17 cellular contexts compared by ENCODE assay signal in the genomic region with DNA sequence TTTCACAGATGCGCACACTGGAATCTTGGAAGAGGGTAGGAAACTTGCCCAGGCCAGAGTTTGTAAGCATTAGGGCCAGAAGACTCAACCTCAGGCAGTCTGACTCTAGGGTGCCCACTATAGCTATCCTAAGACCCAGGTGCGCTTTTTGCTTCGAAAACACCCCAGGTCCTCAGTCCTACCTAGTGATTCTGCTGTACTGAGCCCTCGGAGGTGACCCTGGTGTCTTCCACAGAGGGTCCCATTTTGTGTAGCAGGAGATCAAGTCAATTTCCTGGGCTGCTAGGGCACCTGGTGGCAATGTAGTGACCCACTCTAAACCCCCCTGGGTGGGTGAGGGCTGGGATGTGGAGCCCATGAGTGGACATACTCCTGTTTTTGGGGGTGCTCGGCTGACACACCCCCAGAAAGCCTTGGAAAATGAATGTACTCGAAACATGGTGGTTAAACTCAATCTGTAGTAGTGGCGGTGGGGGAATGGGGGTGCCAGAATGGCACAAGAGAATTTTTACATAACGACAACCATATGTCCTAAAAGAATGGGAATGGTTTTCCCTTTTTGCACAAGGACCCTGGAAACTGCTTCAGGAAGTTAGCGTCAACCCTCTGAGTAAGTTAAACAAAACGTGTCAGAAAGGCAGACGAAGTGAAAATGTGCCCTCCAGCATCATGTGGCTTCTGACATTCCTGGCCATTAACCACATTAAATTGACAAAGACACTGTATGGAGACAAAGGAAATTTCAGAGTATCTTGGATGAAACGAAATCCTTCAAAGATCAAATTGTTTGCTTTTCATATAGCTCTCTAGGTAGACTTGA.
DNase-seq lines count a peak whose midpoint lies in the region; ATAC-seq and TF ChIP-seq lines count a peak whose summit lies in the region.
"Had no signal": no experiment of that assay in that cellular context is flagged by ENCODE, and none has a peak within 500 bp of the region (broad histone marks: within the 10 kb centered on the region; RNA-seq: fewer than 3 reads in every experiment).

No MANE protein-coding gene starts in this region.

- H4K20me1 ChIP-seq in smooth muscle cell (ENCODE audit: low read depth), result no peaks in the 10 kb centered on the region

- H3K9me3 ChIP-seq in smooth muscle cell (replicated peaks; ENCODE audit: low read depth), result no peaks in the 10 kb centered on the region

- peaks cover 11% of the 10 kb centered on the region for H3K4me1 Mint-ChIP-seq in WTC11

- H3K27ac Mint-ChIP-seq in WTC11, result 0 out of 2 replicates have a peak overlapping the region, but pooled peaks have one; percentile 16
- H3K27ac Mint-ChIP-seq: activated B cell treated with CpG ODN at 0.5 μM for 24 hours; activated T-helper 17 cell treated with anti-CD3 and anti-CD28 coated beads, Interleukin-2, amount 50 U/mL, for 72 hours had no signal

- ATAC-seq in WTC11 (no peak), HG03045 (IDR thresholded peaks at IDR 0.05; ENCODE audit: unreplicated experiment) (no peak)
- ATAC-seq: activated T-helper 17 cell treated with anti-CD3 and anti-CD28 coated beads, Interleukin-2, amount 50 U/mL, for 72 hours had no signal

- no peaks in the 10 kb centered on the region for H3K79me2 ChIP-seq in smooth muscle cell (ENCODE audit: low read depth)

- H3K36me3 Mint-ChIP-seq in WTC11, result peaks cover 20% of the 10 kb centered on the region

- H3K9me3 Mint-ChIP-seq in WTC11, result peaks cover 40% of the 10 kb centered on the region
- H3K9me3 Mint-ChIP-seq: activated T-helper 17 cell treated with anti-CD3 and anti-CD28 coated beads, Interleukin-2, amount 50 U/mL, for 72 hours had no signal

- peak overlapping the region; percentile 33 for H3K27ac ChIP-seq in smooth muscle cell (ENCODE audit: low read depth)
- H3K27ac ChIP-seq: ovary had no signal

- peaks cover 10% of the 10 kb centered on the region for H3K27me3 Mint-ChIP-seq in WTC11 (ENCODE audit: low read depth)
- H3K27me3 Mint-ChIP-seq: activated B cell treated with CpG ODN at 0.5 μM for 24 hours had no signal

- H3K27me3 ChIP-seq in smooth muscle cell (ENCODE audit: low read depth), result no peaks in the 10 kb centered on the region
- H3K27me3 ChIP-seq: MG63, ovary had no signal

- H2AFZ ChIP-seq in smooth muscle cell (ENCODE audit: low read depth), result no peak overlapping the region

- whole genome bisulfite sequencing in smooth muscle cell (ENCODE audit: low lambda C conversion rate), result 66% methylated on average over 12 of the region's 12 CpGs

- POLR2A ChIA-PET in WTC11 (lab: Charles Lee), result no interaction called here

- TF ChIP-seq CTCF in WTC11 (IDR thresholded peaks at IDR 0.05), result no peak
- TF ChIP-seq CTCF in foreskin fibroblast (IDR thresholded peaks at IDR 0.05; ENCODE audit: low read depth, low read length), result no peak
- no peak for TF ChIP-seq CTCF in smooth muscle cell (IDR thresholded peaks at IDR 0.05; ENCODE audit: borderline replicate concordance, insufficient read depth, poor library complexity, severe bottlenecking)

- H3K4me3 ChIP-seq in foreskin fibroblast (ENCODE audit: low read depth in 1 of 2, low read length in 2 of 2) (no peak overlapping the region), smooth muscle cell (no peak overlapping the region)
- H3K4me3 ChIP-seq: MG63, ovary had no signal

- peaks cover 7% of the 10 kb centered on the region for H3K4me1 ChIP-seq in smooth muscle cell (ENCODE audit: low read depth)

- H3F3A ChIP-seq in smooth muscle cell (ENCODE audit: low read depth), result peaks cover 31% of the 10 kb centered on the region

- H3K4me2 ChIP-seq in smooth muscle cell, result no peak overlapping the region

- CTCF ChIA-PET in WTC11 (lab: Charles Lee), result interaction anchor here (0.5 kb wide), 1 partner anchor 62 kb away, joined by 4 read pairs; no protein-coding TSS in a partner anchor

- DNase-seq in ELF-1 (ENCODE audit: low read depth, low spot score) (peak; percentile 54), WTC11 (ENCODE audit: low spot score) (no peak), foreskin fibroblast (peak; percentile 73 to 76), smooth muscle cell (lab: John Stamatoyannopoulos, UW; ENCODE audit: unreplicated experiment) (no peak), NCI-H774 (lab: John Stamatoyannopoulos, UW) (no peak)
- no peak for DNase-seq in stimulated activated CD8-positive, alpha-beta memory T cell treated with anti-CD3 and anti-CD28 coated beads, Interleukin-4, amount 100 ng/mL, for 48 hours
- DNase-seq: activated B cell treated with CpG ODN at 0.5 μM for 24 hours; caudate nucleus; MG63; NCI-H187 treated with DMSO at 0.1 percent for 48 hours; NCI-H446 treated with DMSO at 0.1 percent for 48 hours; ovary; SHP77 treated with DMSO at 0.1 percent for 48 hours; stimulated activated CD4-positive, alpha-beta T cell treated with anti-CD3 and anti-CD28 coated beads, Interleukin-2, amount 100 ng/mL, for 24 hours; T-helper 2 cell had no signal

- H3K36me3 ChIP-seq in smooth muscle cell (ENCODE audit: low read depth), result no peaks in the 10 kb centered on the region
- H3K36me3 ChIP-seq: MG63, ovary had no signal

- no peak overlapping the region for H3K4me3 Mint-ChIP-seq in WTC11
- H3K4me3 Mint-ChIP-seq: activated B cell treated with CpG ODN at 0.5 μM for 24 hours; activated T-helper 17 cell treated with anti-CD3 and anti-CD28 coated beads, Interleukin-2, amount 50 U/mL, for 72 hours had no signal

- no peak overlapping the region for H3K9ac ChIP-seq in smooth muscle cell (ENCODE audit: low read depth)

TF ChIP-seq in WTC11, 78 proteins besides CTCF, POLR2A, EP300 and RAD21:
- TF ChIP-seq, protein P1, sequence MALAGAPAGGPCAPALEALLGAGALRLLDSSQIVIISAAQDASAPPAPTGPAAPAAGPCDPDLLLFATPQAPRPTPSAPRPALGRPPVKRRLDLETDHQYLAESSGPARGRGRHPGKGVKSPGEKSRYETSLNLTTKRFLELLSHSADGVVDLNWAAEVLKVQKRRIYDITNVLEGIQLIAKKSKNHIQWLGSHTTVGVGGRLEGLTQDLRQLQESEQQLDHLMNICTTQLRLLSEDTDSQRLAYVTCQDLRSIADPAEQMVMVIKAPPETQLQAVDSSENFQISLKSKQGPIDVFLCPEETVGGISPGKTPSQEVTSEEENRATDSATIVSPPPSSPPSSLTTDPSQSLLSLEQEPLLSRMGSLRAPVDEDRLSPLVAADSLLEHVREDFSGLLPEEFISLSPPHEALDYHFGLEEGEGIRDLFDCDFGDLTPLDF (CRISPR knock-in tag; IDR thresholded peaks at IDR 0.05), result no peak
- TF ChIP-seq, protein P2, sequence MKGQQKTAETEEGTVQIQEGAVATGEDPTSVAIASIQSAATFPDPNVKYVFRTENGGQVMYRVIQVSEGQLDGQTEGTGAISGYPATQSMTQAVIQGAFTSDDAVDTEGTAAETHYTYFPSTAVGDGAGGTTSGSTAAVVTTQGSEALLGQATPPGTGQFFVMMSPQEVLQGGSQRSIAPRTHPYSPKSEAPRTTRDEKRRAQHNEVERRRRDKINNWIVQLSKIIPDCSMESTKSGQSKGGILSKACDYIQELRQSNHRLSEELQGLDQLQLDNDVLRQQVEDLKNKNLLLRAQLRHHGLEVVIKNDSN (CRISPR knock-in tag; IDR thresholded peaks at IDR 0.05), result no peak
- TF ChIP-seq, protein P3, sequence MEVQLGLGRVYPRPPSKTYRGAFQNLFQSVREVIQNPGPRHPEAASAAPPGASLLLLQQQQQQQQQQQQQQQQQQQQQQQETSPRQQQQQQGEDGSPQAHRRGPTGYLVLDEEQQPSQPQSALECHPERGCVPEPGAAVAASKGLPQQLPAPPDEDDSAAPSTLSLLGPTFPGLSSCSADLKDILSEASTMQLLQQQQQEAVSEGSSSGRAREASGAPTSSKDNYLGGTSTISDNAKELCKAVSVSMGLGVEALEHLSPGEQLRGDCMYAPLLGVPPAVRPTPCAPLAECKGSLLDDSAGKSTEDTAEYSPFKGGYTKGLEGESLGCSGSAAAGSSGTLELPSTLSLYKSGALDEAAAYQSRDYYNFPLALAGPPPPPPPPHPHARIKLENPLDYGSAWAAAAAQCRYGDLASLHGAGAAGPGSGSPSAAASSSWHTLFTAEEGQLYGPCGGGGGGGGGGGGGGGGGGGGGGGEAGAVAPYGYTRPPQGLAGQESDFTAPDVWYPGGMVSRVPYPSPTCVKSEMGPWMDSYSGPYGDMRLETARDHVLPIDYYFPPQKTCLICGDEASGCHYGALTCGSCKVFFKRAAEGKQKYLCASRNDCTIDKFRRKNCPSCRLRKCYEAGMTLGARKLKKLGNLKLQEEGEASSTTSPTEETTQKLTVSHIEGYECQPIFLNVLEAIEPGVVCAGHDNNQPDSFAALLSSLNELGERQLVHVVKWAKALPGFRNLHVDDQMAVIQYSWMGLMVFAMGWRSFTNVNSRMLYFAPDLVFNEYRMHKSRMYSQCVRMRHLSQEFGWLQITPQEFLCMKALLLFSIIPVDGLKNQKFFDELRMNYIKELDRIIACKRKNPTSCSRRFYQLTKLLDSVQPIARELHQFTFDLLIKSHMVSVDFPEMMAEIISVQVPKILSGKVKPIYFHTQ (CRISPR knock-in tag; IDR thresholded peaks at IDR 0.05), result no peak
- TF ChIP-seq RORB (CRISPR knock-in tag; IDR thresholded peaks at IDR 0.05) (no peak), NR2C2 (CRISPR knock-in tag; IDR thresholded peaks at IDR 0.05) (no peak), CREM (CRISPR knock-in tag; IDR thresholded peaks at IDR 0.05) (no peak), NFE2L1 (CRISPR knock-in tag; IDR thresholded peaks at IDR 0.05) (no peak)

Comparison
In these comparisons a context has a peak if more than half of its experiments do, and no peak if none do; other contexts are left out.
1. DNase-seq: peak in ELF-1 (single experiment) and foreskin fibroblast (2 of 2); none in WTC11 (single experiment), smooth muscle cell (single experiment), stimulated activated CD8-positive, alpha-beta memory T cell treated with anti-CD3 and anti-CD28 coated beads, Interleukin-4, amount 100 ng/mL, for 48 hours (single experiment) and NCI-H774 (single experiment).